In genomic region chr17:3722716-3723115, GRCh38 we compare ENCODE assay signal across 8 cellular contexts. TPM values are rescaled to one million over a fixed set of nuclear protein-coding genes. Genes with fewer than 3 reads are reported as not detected.
DNase-seq lines count a peak whose midpoint lies in the region; ATAC-seq and TF ChIP-seq lines count a peak whose summit lies in the region.

No MANE protein-coding gene starts in this region.

- peaks cover 77% of the 10 kb centered on the region for H3K36me3 Mint-ChIP-seq in activated T-helper 17 cell treated with anti-CD3 and anti-CD28 coated beads, Interleukin-2, amount 50 U/mL, for 72 hours (ENCODE audit: low read depth)
- H3K36me3 Mint-ChIP-seq in stimulated activated effector memory CD8-positive, alpha-beta T cell treated with anti-CD3 and anti-CD28 coated beads, Interleukin-12 subunit alpha, Interleukin-12 subunit beta, amount 100 ng/mL, for 72 hours, result peaks cover 91% of the 10 kb centered on the region

- no peak for DNase-seq in HFF-Myc (ENCODE audit: extremely low read depth, low read depth)
- DNase-seq in stimulated activated effector memory CD8-positive, alpha-beta T cell treated with anti-CD3 and anti-CD28 coated beads, Interleukin-12 subunit alpha, Interleukin-12 subunit beta, amount 100 ng/mL, for 72 hours (ENCODE audit: low spot score in 2 of 2), result no peak
- no peak for DNase-seq in MV-4-11 (lab: John Stamatoyannopoulos, UW)
- no peak for DNase-seq in HCEC 1CT

- H3K9me3 Mint-ChIP-seq in activated T-helper 17 cell treated with anti-CD3 and anti-CD28 coated beads, Interleukin-2, amount 50 U/mL, for 72 hours, result no peaks in the 10 kb centered on the region
- H3K9me3 Mint-ChIP-seq in stimulated activated effector memory CD8-positive, alpha-beta T cell treated with anti-CD3 and anti-CD28 coated beads, Interleukin-12 subunit alpha, Interleukin-12 subunit beta, amount 100 ng/mL, for 72 hours, result no peaks in the 10 kb centered on the region

- peak overlapping the region; percentile 94 for H3K27ac Mint-ChIP-seq in activated T-helper 17 cell treated with anti-CD3 and anti-CD28 coated beads, Interleukin-2, amount 50 U/mL, for 72 hours
- peak overlapping the region; percentile 94 for H3K27ac Mint-ChIP-seq in stimulated activated effector memory CD8-positive, alpha-beta T cell treated with anti-CD3 and anti-CD28 coated beads, Interleukin-12 subunit alpha, Interleukin-12 subunit beta, amount 100 ng/mL, for 72 hours

- no peak for TF ChIP-seq CTCF in HFF-Myc (IDR thresholded peaks at IDR 0.05; ENCODE audit: low read depth, low read length, missing control alignments)

- no peak for ATAC-seq in activated T-helper 17 cell treated with anti-CD3 and anti-CD28 coated beads, Interleukin-2, amount 50 U/mL, for 72 hours (replicated peaks)
- no peak for ATAC-seq in stimulated activated effector memory CD8-positive, alpha-beta T cell treated with anti-CD3 and anti-CD28 coated beads, Interleukin-12 subunit alpha, Interleukin-12 subunit beta, amount 100 ng/mL, for 72 hours
- ATAC-seq in GM21390 (IDR thresholded peaks at IDR 0.05; ENCODE audit: unreplicated experiment) (no peak), GM18867 (IDR thresholded peaks at IDR 0.05; ENCODE audit: unreplicated experiment) (no peak)

- peaks cover 27% of the 10 kb centered on the region for H3K4me1 Mint-ChIP-seq in activated T-helper 17 cell treated with anti-CD3 and anti-CD28 coated beads, Interleukin-2, amount 50 U/mL, for 72 hours
- H3K4me1 Mint-ChIP-seq in stimulated activated effector memory CD8-positive, alpha-beta T cell treated with anti-CD3 and anti-CD28 coated beads, Interleukin-12 subunit alpha, Interleukin-12 subunit beta, amount 100 ng/mL, for 72 hours, result peaks cover 47% of the 10 kb centered on the region

- H3K4me3 Mint-ChIP-seq in activated T-helper 17 cell treated with anti-CD3 and anti-CD28 coated beads, Interleukin-2, amount 50 U/mL, for 72 hours, result peak overlapping the region; percentile 98
- peak overlapping the region; percentile 76 for H3K4me3 Mint-ChIP-seq in stimulated activated effector memory CD8-positive, alpha-beta T cell treated with anti-CD3 and anti-CD28 coated beads, Interleukin-12 subunit alpha, Interleukin-12 subunit beta, amount 100 ng/mL, for 72 hours

- H3K4me3 ChIP-seq in HFF-Myc (replicated peaks; ENCODE audit: low read depth, low read length), result peak overlapping the region; percentile 96
- H3K4me3 ChIP-seq in iPS-11a (ENCODE audit: low read depth, low read length), result peak overlapping the region; percentile 73

- H3K27me3 Mint-ChIP-seq in activated T-helper 17 cell treated with anti-CD3 and anti-CD28 coated beads, Interleukin-2, amount 50 U/mL, for 72 hours, result no peaks in the 10 kb centered on the region

RNA-seq across cellular contexts. Expression of gene HASPIN, which starts 1.0 kb away (rescaled TPM):
- total RNA-seq in activated T-helper 17 cell treated with anti-CD3 and anti-CD28 coated beads, Interleukin-2, amount 50 U/mL, for 72 hours, result 10 to 100 TPM; 12.4 to 21.5 TPM

RNA-seq across cellular contexts. Expression of gene P2RX5, which starts 26.8 kb away (rescaled TPM):
- total RNA-seq in activated T-helper 17 cell treated with anti-CD3 and anti-CD28 coated beads, Interleukin-2, amount 50 U/mL, for 72 hours, result 10 to 100 TPM; 22.0 to 74.3 TPM

RNA-seq across cellular contexts. Expression of gene EMC6, which starts 54.1 kb away (rescaled TPM):
- 10 to 100 TPM; 28.9 to 58.8 TPM for total RNA-seq in activated T-helper 17 cell treated with anti-CD3 and anti-CD28 coated beads, Interleukin-2, amount 50 U/mL, for 72 hours

RNA-seq across cellular contexts. Expression of gene TAX1BP3, which starts 54.3 kb away (rescaled TPM):
- 10 to 100 TPM; 13.0 to 15.1 TPM for total RNA-seq in activated T-helper 17 cell treated with anti-CD3 and anti-CD28 coated beads, Interleukin-2, amount 50 U/mL, for 72 hours
